In genomic region chr7:106057962-106058901, GRCh38 we compare ENCODE assay signal across 8 cellular contexts. TPM values are rescaled to one million over a fixed set of nuclear protein-coding genes. Genes with fewer than 3 reads are reported as not detected.
DNase-seq lines count a peak whose midpoint lies in the region; ATAC-seq, FAIRE-seq and TF ChIP-seq lines count a peak whose summit lies in the region.

No MANE protein-coding gene starts in this region.

- FAIRE-seq in frontal cortex (lab: Jason Lieb, UNC) = no peak

- peaks cover 58% of the 10 kb centered on the region for H3K4me1 Mint-ChIP-seq in stimulated activated naive CD8-positive, alpha-beta T cell treated with anti-CD3 and anti-CD28 coated beads, Interleukin-15, Interleukin-2, amounts not matched to agents 100 ng/mL and 50 ng/mL, for 24 hours (ENCODE audit: low read depth)

- no peaks in the 10 kb centered on the region for H3K27me3 ChIP-seq in OCI-LY1 (ENCODE audit: insufficient read depth, low read length)

- no peaks in the 10 kb centered on the region for H4K20me1 ChIP-seq in OCI-LY1 (ENCODE audit: insufficient read depth, low read length)

- no peaks in the 10 kb centered on the region for H3K36me3 Mint-ChIP-seq in stimulated activated naive CD8-positive, alpha-beta T cell treated with anti-CD3 and anti-CD28 coated beads, Interleukin-15, Interleukin-2, amounts not matched to agents 100 ng/mL and 50 ng/mL, for 24 hours (ENCODE audit: low read depth)

- DNase-seq in Right ventricle myocardium superior (peak; percentile 49), cardiac septum (ENCODE audit: low spot score) (no peak), frontal cortex (ENCODE audit: low spot score in 2 of 2) (peak; percentile 48 to 51), 8988T (no peak), activated T-cell treated with anti-CD3 and anti-CD28 coated beads for 4 hours (no peak)

- no peak for ATAC-seq in Right ventricle myocardium superior (ENCODE audit: poor library complexity)
- peak; percentile 60 for ATAC-seq in HG02970 (IDR thresholded peaks at IDR 0.05; ENCODE audit: low FRiP score, unreplicated experiment)

- H3K27me3 Mint-ChIP-seq in stimulated activated naive CD8-positive, alpha-beta T cell treated with anti-CD3 and anti-CD28 coated beads, Interleukin-15, Interleukin-2, amounts not matched to agents 100 ng/mL and 50 ng/mL, for 24 hours = no peaks in the 10 kb centered on the region

- H3K4me1 ChIP-seq in OCI-LY1 (ENCODE audit: insufficient read depth, low read length, severe bottlenecking) = peaks cover 79% of the 10 kb centered on the region

- H3K9me2 ChIP-seq in OCI-LY1 (ENCODE audit: low read depth, low read length) = no peaks in the 10 kb centered on the region

- peak overlapping the region; percentile 99 for H3K27ac ChIP-seq in OCI-LY1 (ENCODE audit: low read depth, low read length, poor library complexity, severe bottlenecking)

- TF ChIP-seq CTCF in OCI-LY1 (IDR thresholded peaks at IDR 0.05; ENCODE audit: low read length) = no peak

- H3F3A ChIP-seq in OCI-LY1 (ENCODE audit: insufficient read depth, low read length) = peaks cover 29% of the 10 kb centered on the region

- H3K4me3 Mint-ChIP-seq in stimulated activated naive CD8-positive, alpha-beta T cell treated with anti-CD3 and anti-CD28 coated beads, Interleukin-15, Interleukin-2, amounts not matched to agents 100 ng/mL and 50 ng/mL, for 24 hours = no peak overlapping the region

- no peaks in the 10 kb centered on the region for H3K36me3 ChIP-seq in OCI-LY1 (ENCODE audit: insufficient read depth, low read length)

- H3K9me3 Mint-ChIP-seq in stimulated activated naive CD8-positive, alpha-beta T cell treated with anti-CD3 and anti-CD28 coated beads, Interleukin-15, Interleukin-2, amounts not matched to agents 100 ng/mL and 50 ng/mL, for 24 hours = no peaks in the 10 kb centered on the region

- no peaks in the 10 kb centered on the region for H3K79me2 ChIP-seq in OCI-LY1 (ENCODE audit: insufficient read depth, low read length)

- no peak overlapping the region for H2AFZ ChIP-seq in OCI-LY1 (ENCODE audit: low read length)

- intact Hi-C loops in Right ventricle myocardium superior (cut with DNase I) (loop anchor here (1.0 to 10.0 kb wide), 2 partner anchors 95 to 407 kb away; no protein-coding TSS in a partner anchor), cardiac septum (cut with DNase I) (loop anchor here (1.0 kb wide), 1 partner anchor 95 kb away; no protein-coding TSS in a partner anchor)

- peak overlapping the region; percentile 62 for H3K4me2 ChIP-seq in OCI-LY1 (ENCODE audit: low read length)

- H3K27ac Mint-ChIP-seq in stimulated activated naive CD8-positive, alpha-beta T cell treated with anti-CD3 and anti-CD28 coated beads, Interleukin-15, Interleukin-2, amounts not matched to agents 100 ng/mL and 50 ng/mL, for 24 hours = peak overlapping the region; percentile 13

- H3K9me3 ChIP-seq in OCI-LY1 (ENCODE audit: low read length) = no peaks in the 10 kb centered on the region

- H3K4me3 ChIP-seq in OCI-LY1 (ENCODE audit: low read depth, low read length, poor library complexity, severe bottlenecking) = peak overlapping the region; percentile 37

- peak overlapping the region; percentile 84 for H3K9ac ChIP-seq in OCI-LY1 (ENCODE audit: low read length)

RNA-seq across cellular contexts. Expression of gene SYPL1, which starts 53.9 kb away (rescaled TPM):
- total RNA-seq in Right ventricle myocardium superior = 88.8 TPM
- 58.3 TPM for total RNA-seq in cardiac septum
- 37.5 TPM for total RNA-seq in frontal cortex

Comparison
In these comparisons a context has a peak if more than half of its experiments do, and no peak if none do; other contexts are left out.
1. DNase-seq: peak in Right ventricle myocardium superior (single experiment) and frontal cortex (2 of 2); none in cardiac septum (single experiment), 8988T (single experiment) and activated T-cell treated with anti-CD3 and anti-CD28 coated beads for 4 hours (single experiment).